ENCODE assay signal across 9 cellular contexts in genomic region chr12:115752913-115753726, GRCh38.
DNase-seq lines count a peak whose midpoint lies in the region; ATAC-seq and TF ChIP-seq lines count a peak whose summit lies in the region.
"Had no signal": no experiment of that assay in that cellular context is flagged by ENCODE, and none has a peak within 500 bp of the region (broad histone marks: within the 10 kb centered on the region; RNA-seq: fewer than 3 reads in every experiment).

No MANE protein-coding gene starts in this region.

- H3K36me3 ChIP-seq in H7 (replicated peaks; ENCODE audit: control insufficient read depth, insufficient read depth, low read length) (no peaks in the 10 kb centered on the region), thoracic aorta (no peaks in the 10 kb centered on the region)

- peak; percentile 91 for ATAC-seq in thoracic aorta (ENCODE audit: insufficient number of reproducible peaks, low FRiP score, low read depth)
- ATAC-seq: naive thymus-derived CD8-positive, alpha-beta T cell had no signal

- H3K27me3 ChIP-seq in H7 (ENCODE audit: control insufficient read depth, insufficient read depth, low read length) (no peaks in the 10 kb centered on the region), thoracic aorta (replicated peaks; ENCODE audit: insufficient read depth) (no peaks in the 10 kb centered on the region)

- no peaks in the 10 kb centered on the region for H3K9me3 Mint-ChIP-seq in activated T-helper 2 cell treated with anti-CD3 and anti-CD28 coated beads, Interferon-gamma antibody, Interleukin-2, Interleukin-4, amounts not matched to agents 10 μg/mL and 5 μg/mL and 100 μg/mL, durations not matched to agents 14 hours and 24 hours and 36 hours
- H3K9me3 Mint-ChIP-seq: naive thymus-derived CD8-positive, alpha-beta T cell had no signal

- peak; percentile 64 for TF ChIP-seq CTCF in thoracic aorta (IDR thresholded peaks at IDR 0.05)

- H3K27ac Mint-ChIP-seq in activated T-helper 2 cell treated with anti-CD3 and anti-CD28 coated beads, Interferon-gamma antibody, Interleukin-2, Interleukin-4, amounts not matched to agents 10 μg/mL and 5 μg/mL and 100 μg/mL, durations not matched to agents 14 hours and 24 hours and 36 hours: no peak overlapping the region
- H3K27ac Mint-ChIP-seq: naive thymus-derived CD8-positive, alpha-beta T cell had no signal

- H3K4me3 ChIP-seq in H7 (ENCODE audit: insufficient read depth, low read depth, low read length) (no peak overlapping the region), thoracic aorta (no peak overlapping the region)

- no peak overlapping the region for H3K4me3 Mint-ChIP-seq in activated T-helper 2 cell treated with anti-CD3 and anti-CD28 coated beads, Interferon-gamma antibody, Interleukin-2, Interleukin-4, amounts not matched to agents 10 μg/mL and 5 μg/mL and 100 μg/mL, durations not matched to agents 14 hours and 24 hours and 36 hours (ENCODE audit: low read depth)
- H3K4me3 Mint-ChIP-seq: naive thymus-derived CD8-positive, alpha-beta T cell had no signal

- peaks cover 0 to 20% of the 10 kb centered on the region in 2 donors for H3K4me1 ChIP-seq in thoracic aorta (ENCODE audit: control insufficient read depth in 1 of 2, low read depth in 2 of 2)

- H3K27ac ChIP-seq in thoracic aorta: no peak overlapping the region

- in situ Hi-C loops in T47D (cut with HindIII; ENCODE audit: low pct_unique_long_range_greater_than_20kb, low sequenced_read_pairs): no loop called here

- no peaks in the 10 kb centered on the region for H3K4me1 Mint-ChIP-seq in activated T-helper 2 cell treated with anti-CD3 and anti-CD28 coated beads, Interferon-gamma antibody, Interleukin-2, Interleukin-4, amounts not matched to agents 10 μg/mL and 5 μg/mL and 100 μg/mL, durations not matched to agents 14 hours and 24 hours and 36 hours (ENCODE audit: low read depth)
- H3K4me1 Mint-ChIP-seq: naive thymus-derived CD8-positive, alpha-beta T cell had no signal

- DNase-seq in CD1c-positive myeloid dendritic cell (ENCODE audit: extremely low spot score): peak; percentile 19
- DNase-seq in H7: peak; percentile 36
- DNase-seq in NCI-H510A treated with DMSO at 0.1 percent for 48 hours (lab: John Stamatoyannopoulos, UW): peak; percentile 87
- peak; percentile 76 to 86 for DNase-seq in T47D (ENCODE audit: low read depth in 1 of 2, low spot score in 1 of 2)
- DNase-seq in islet precursor cell: peak; percentile 83
- peak; percentile 9 for DNase-seq in thoracic aorta (ENCODE audit: low spot score)
- no peak for DNase-seq in activated T-helper 2 cell treated with anti-CD3 and anti-CD28 coated beads, Interferon-gamma antibody, Interleukin-2, Interleukin-4, amounts not matched to agents 10 μg/mL and 5 μg/mL and 100 μg/mL, durations not matched to agents 14 hours and 24 hours and 36 hours (ENCODE audit: low spot score)
- no peak for DNase-seq in 8988T

- intact Hi-C loops in activated T-helper 2 cell treated with anti-CD3 and anti-CD28 coated beads, Interferon-gamma antibody, Interleukin-2, Interleukin-4, amounts not matched to agents 10 μg/mL and 5 μg/mL and 100 μg/mL, durations not matched to agents 14 hours and 24 hours and 36 hours (cut with micrococcal nuclease): loop anchor here (2.0 kb wide), 1 partner anchor 1090 kb away; no protein-coding TSS in a partner anchor

- no peaks in the 10 kb centered on the region for H3K36me3 Mint-ChIP-seq in activated T-helper 2 cell treated with anti-CD3 and anti-CD28 coated beads, Interferon-gamma antibody, Interleukin-2, Interleukin-4, amounts not matched to agents 10 μg/mL and 5 μg/mL and 100 μg/mL, durations not matched to agents 14 hours and 24 hours and 36 hours (ENCODE audit: low read depth)
- H3K36me3 Mint-ChIP-seq: naive thymus-derived CD8-positive, alpha-beta T cell had no signal

- no peaks in the 10 kb centered on the region for H3K9me3 ChIP-seq in thoracic aorta

- peaks cover 5% of the 10 kb centered on the region for H3K27me3 Mint-ChIP-seq in activated T-helper 2 cell treated with anti-CD3 and anti-CD28 coated beads, Interferon-gamma antibody, Interleukin-2, Interleukin-4, amounts not matched to agents 10 μg/mL and 5 μg/mL and 100 μg/mL, durations not matched to agents 14 hours and 24 hours and 36 hours (ENCODE audit: low read depth)

Comparison
In these comparisons a context has a peak if more than half of its experiments do, and no peak if none do; other contexts are left out.
1. DNase-seq: peak in CD1c-positive myeloid dendritic cell (single experiment), H7 (single experiment), NCI-H510A treated with DMSO at 0.1 percent for 48 hours (single experiment), T47D (2 of 2), islet precursor cell (single experiment) and thoracic aorta (single experiment); none in activated T-helper 2 cell treated with anti-CD3 and anti-CD28 coated beads, Interferon-gamma antibody, Interleukin-2, Interleukin-4, amounts not matched to agents 10 μg/mL and 5 μg/mL and 100 μg/mL, durations not matched to agents 14 hours and 24 hours and 36 hours (single experiment) and 8988T (single experiment).